1 cellular context compared by ENCODE assay signal in the genomic region with DNA sequence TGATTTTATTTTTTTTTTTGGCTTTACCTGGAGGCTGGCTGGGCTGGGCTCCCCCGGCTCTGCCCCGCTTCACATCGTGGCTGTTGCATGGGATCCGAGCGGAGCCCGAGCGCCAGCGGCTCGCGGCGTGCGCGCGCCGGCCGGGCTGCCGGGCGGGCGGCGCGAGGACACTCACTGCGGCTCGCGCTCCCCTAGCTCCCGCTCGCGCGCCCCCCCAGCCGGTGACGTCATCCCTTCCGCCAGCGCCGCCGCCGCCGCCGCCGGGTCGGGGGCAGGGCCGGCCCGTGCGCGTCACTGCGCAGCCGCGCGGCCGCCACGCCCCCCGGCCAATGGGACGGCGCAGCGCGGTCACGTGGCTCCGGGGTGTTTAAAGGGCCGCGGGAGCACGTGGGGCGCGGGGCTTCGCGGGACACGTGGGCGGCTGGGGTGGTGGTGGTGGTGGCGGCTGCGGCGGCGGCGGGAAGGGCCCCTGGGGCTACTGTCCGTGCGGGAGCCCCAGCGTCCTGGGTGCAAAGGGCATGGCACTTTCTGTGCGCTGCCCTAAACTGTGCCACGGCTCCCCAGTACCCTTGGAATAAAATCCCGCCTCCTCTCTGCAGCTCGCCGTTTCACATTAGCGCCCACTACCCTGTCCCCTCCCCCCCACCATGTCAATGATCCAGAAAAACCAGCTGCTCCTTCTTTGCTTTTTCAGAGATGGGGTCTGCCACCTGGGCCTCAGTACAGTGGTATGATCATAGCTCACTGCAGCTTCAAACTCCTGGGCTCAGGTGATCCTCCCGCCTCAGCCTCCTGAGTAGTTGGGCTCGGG.
TF ChIP-seq lines count a peak whose summit lies in the region.

A gene (minus strand): TSS at position 176 of the 811 bp plus-strand sequence. CDS start 54,672 bp downstream, outside the sequence.

TF ChIP-seq in SK-N-SH, 30 proteins besides CTCF, POLR2A, EP300 and RAD21 (continued from another document):
- TF ChIP-seq, protein P1, sequence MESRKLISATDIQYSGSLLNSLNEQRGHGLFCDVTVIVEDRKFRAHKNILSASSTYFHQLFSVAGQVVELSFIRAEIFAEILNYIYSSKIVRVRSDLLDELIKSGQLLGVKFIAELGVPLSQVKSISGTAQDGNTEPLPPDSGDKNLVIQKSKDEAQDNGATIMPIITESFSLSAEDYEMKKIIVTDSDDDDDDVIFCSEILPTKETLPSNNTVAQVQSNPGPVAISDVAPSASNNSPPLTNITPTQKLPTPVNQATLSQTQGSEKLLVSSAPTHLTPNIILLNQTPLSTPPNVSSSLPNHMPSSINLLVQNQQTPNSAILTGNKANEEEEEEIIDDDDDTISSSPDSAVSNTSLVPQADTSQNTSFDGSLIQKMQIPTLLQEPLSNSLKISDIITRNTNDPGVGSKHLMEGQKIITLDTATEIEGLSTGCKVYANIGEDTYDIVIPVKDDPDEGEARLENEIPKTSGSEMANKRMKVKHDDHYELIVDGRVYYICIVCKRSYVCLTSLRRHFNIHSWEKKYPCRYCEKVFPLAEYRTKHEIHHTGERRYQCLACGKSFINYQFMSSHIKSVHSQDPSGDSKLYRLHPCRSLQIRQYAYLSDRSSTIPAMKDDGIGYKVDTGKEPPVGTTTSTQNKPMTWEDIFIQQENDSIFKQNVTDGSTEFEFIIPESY (IDR thresholded peaks at IDR 0.05; ENCODE audit: borderline replicate concordance, low read depth) = no peak
- TF ChIP-seq NFIC (IDR thresholded peaks at IDR 0.05; ENCODE audit: borderline replicate concordance) (no peak), MEF2A (IDR thresholded peaks at IDR 0.05; ENCODE audit: borderline replicate concordance, low read depth) (no peak), FOXJ3 (CRISPR knock-in tag; IDR thresholded peaks at IDR 0.05) (0 out of 2 replicates have a peak, but pooled peaks have one; percentile 48), SMC3 (IDR thresholded peaks at IDR 0.05; ENCODE audit: low read depth, low read length) (no peak), FOSL2 (IDR thresholded peaks at IDR 0.05; ENCODE audit: borderline replicate concordance, low read depth) (0 out of 2 replicates have a peak, but pooled peaks have one; percentile 7), FOXM1 (IDR thresholded peaks at IDR 0.05; ENCODE audit: low read depth) (no peak), RFX5 (IDR thresholded peaks at IDR 0.05; ENCODE audit: low read length) (no peak)
- TF ChIP-seq, protein P2, sequence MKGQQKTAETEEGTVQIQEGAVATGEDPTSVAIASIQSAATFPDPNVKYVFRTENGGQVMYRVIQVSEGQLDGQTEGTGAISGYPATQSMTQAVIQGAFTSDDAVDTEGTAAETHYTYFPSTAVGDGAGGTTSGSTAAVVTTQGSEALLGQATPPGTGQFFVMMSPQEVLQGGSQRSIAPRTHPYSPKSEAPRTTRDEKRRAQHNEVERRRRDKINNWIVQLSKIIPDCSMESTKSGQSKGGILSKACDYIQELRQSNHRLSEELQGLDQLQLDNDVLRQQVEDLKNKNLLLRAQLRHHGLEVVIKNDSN (IDR thresholded peaks at IDR 0.05; ENCODE audit: borderline replicate concordance, low read depth) = peak; percentile 94
